In genomic region chr10:69803809-69804208, GRCh38 we compare ENCODE assay signal across 1 cellular context.
TF ChIP-seq lines count a peak whose summit lies in the region.

No MANE protein-coding gene starts in this region.

TF ChIP-seq in HCT116, 20 proteins besides CTCF, POLR2A, EP300 and RAD21 (continued from another document):
- TF ChIP-seq MAX (IDR thresholded peaks at IDR 0.05), result no peak
- no peak for TF ChIP-seq SIN3A (IDR thresholded peaks at IDR 0.05; ENCODE audit: low read depth)
TF ChIP-seq in HCT116: peak in this region for 0.
